In the genomic region with DNA sequence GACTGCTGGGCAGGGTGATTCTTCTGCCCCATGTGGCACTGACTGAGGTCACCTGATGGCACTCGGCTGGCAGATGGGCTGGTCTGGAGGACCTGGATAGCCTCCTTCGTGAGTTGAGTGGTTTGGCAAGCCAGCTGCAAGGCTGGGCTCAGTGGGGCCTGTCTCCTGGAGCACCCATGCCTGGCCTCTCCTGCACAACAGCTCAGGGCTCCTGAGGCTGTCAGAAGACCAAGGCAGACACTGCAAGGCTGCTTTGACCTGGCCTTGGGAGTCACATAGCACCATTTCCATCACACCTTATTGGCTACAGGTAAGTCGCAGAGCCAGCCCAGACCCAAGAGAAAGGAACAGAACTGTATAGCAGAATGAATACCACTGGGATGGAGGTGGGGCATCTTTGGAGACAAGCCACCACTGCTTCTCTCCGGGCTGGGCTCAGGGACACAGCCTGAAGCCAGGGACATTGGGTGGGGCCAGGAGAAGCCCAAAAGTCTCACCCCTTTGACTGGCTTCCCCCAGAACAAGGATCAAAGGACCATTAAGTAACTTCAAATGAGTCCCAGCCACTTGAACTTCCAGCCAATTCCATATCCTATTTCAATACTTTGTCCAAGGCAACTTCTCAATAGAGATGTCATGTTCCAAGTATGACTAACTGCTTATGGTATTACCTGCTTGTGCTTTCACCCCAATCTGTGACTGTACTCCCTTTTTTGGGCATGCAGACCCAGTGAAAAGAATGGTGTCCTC, we compare ENCODE assay signal across 1 cellular context.
TF ChIP-seq lines count a peak whose summit lies in the region.

No MANE protein-coding gene starts in this region.

TF ChIP-seq in H1, 55 proteins besides CTCF, POLR2A, EP300 and RAD21 (continued from another document):
- TF ChIP-seq, protein P1, sequence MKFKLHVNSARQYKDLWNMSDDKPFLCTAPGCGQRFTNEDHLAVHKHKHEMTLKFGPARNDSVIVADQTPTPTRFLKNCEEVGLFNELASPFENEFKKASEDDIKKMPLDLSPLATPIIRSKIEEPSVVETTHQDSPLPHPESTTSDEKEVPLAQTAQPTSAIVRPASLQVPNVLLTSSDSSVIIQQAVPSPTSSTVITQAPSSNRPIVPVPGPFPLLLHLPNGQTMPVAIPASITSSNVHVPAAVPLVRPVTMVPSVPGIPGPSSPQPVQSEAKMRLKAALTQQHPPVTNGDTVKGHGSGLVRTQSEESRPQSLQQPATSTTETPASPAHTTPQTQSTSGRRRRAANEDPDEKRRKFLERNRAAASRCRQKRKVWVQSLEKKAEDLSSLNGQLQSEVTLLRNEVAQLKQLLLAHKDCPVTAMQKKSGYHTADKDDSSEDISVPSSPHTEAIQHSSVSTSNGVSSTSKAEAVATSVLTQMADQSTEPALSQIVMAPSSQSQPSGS (IDR thresholded peaks at IDR 0.05; ENCODE audit: low read length): no peak
- TF ChIP-seq SAP30 (IDR thresholded peaks at IDR 0.05; ENCODE audit: insufficient read depth, insufficient replicate concordance, low read length): no peak
- no peak for TF ChIP-seq KDM5A (IDR thresholded peaks at IDR 0.05; ENCODE audit: low read length)
- no peak for TF ChIP-seq RNF2 (IDR thresholded peaks at IDR 0.05; ENCODE audit: borderline replicate concordance, low read depth, low read length, missing control alignments, poor library complexity, severe bottlenecking)
- TF ChIP-seq KDM4A (IDR thresholded peaks at IDR 0.05; ENCODE audit: low read depth, low read length, severe bottlenecking): no peak
- no peak for TF ChIP-seq TEAD4 (IDR thresholded peaks at IDR 0.05; ENCODE audit: low read depth, low read length)
- no peak for TF ChIP-seq GTF2F1 (IDR thresholded peaks at IDR 0.05; ENCODE audit: borderline replicate concordance, low read depth, low read length)
- TF ChIP-seq NRF1 (IDR thresholded peaks at IDR 0.05; ENCODE audit: low read depth, low read length): no peak
